34 cellular contexts compared by ENCODE assay signal in the genomic region with DNA sequence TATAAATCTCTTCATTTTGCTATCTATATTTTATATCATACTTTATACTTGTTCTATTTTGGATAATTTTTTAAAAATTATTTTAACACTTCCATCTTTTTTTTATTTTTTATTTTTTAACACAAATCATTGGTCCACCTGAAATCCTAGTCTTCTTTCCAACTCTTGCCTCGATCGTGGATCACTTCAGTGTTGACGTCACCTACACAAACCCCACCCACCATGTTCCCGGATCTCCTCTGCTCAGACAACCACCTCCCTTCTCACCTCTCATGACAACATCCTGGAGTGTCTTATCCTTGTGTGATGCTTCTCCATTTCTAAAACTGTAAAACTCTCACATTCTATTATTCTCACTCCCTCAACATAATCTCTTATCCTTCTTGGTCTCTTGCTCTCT.
"Had no signal": no experiment of that assay in that cellular context is flagged by ENCODE, and none has a peak within 500 bp of the region (broad histone marks: within the 10 kb centered on the region; RNA-seq: fewer than 3 reads in every experiment).

No MANE protein-coding gene starts in this region.

- H3K4me1 ChIP-seq: SJCRH30 had no signal

- H3K4me3 ChIP-seq: MG63, PC-9, SJCRH30, SK-N-MC had no signal

- DNase-seq: Kasumi-1, MG63, NCI-H1048, NCI-H1092 treated with DMSO at 0.1 percent for 48 hours, NCI-H1105 treated with DMSO at 0.1 percent for 48 hours, NCI-H1417, NCI-H1436, NCI-H146, NCI-H1694, NCI-H187, NCI-H1930, NCI-H2029 treated with DMSO at 0.1 percent for 48 hours, NCI-H2081 treated with DMSO at 0.1 percent for 48 hours, NCI-H2107, NCI-H2171, NCI-H226, NCI-H446 treated with DMSO at 0.1 percent for 48 hours, NCI-H510A, NCI-H524, NCI-H526, NCI-H69, NCI-H748 treated with DMSO at 0.1 percent for 48 hours, NCI-H82, PC-9, SHP77, SIG-M5, SW 1271 had no signal

- H3K4me2 ChIP-seq: PC-9 had no signal

- H3K27ac ChIP-seq: PC-9, RWPE1, SJCRH30, SK-N-MC had no signal

- H3K36me3 ChIP-seq: MG63, SJCRH30 had no signal

- FAIRE-seq: RCC 7860 had no signal

- ATAC-seq: Panc1, Right ventricle myocardium inferior, SK-N-SH treated with all-trans-retinoic acid at 6 μM for 48 hours had no signal

- H3K9me3 ChIP-seq: MG63, SJCRH30 had no signal

- H3K27me3 ChIP-seq: MG63, SJCRH30 had no signal

- H2AFZ ChIP-seq: PC-9 had no signal
